Comparison of ENCODE assay signal across 31 cellular contexts in the genomic region with DNA sequence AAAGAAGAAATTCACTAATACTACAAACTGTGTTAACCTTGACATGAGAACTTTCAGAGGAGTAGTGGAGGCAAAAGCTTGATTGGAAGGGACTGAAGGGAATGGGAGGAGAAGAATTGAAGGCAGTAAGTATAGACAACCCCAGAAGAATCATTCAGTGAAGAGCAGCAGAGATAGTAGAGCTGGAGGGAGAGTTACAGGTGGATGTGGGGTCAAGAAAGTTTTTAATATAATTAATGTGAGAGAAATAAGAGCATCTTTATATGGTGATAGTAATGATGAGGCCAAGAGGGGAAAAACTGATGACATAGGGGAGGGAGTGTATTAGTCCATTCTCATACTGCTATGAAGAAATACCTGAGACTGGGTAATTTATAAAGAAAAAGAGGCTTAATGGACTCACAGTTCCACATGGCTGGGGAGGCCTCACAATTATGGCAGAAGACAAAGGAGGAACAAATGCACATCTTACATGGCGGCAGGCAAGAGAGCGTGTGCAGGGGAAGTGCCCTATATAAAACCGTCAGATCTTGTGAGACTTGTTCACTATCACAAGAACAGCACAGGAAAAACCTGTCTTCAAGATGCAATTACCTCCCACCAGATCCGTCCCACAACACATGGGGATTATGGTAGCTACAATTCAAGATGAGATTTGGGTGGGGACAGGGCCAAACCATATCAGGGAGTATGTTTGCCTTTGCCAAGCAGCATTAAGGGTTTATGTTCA.
"Had no signal": no experiment of that assay in that cellular context is flagged by ENCODE, and none has a peak within 500 bp of the region (broad histone marks: within the 10 kb centered on the region; RNA-seq: fewer than 3 reads in every experiment).

No MANE protein-coding gene starts in this region.

- H3K4me1 ChIP-seq: breast epithelium, gastrocnemius medialis, left ventricle myocardium inferior, prostate gland had no signal

- DNase-seq: activated CD4-positive, alpha-beta memory T cell treated with anti-CD3 and anti-CD28 coated beads, Interleukin-2, amount 10 ng/mL, durations not matched to agents 7 days and 5 days; activated CD4-positive, alpha-beta T cell treated with anti-CD3 and anti-CD28 coated beads for 1 hour; activated CD4-positive, alpha-beta T cell treated with anti-CD3 and anti-CD28 coated beads, Interleukin-2, amount 10 ng/mL, durations not matched to agents 7 days and 5 days; activated CD8-positive, alpha-beta memory T cell treated with anti-CD3 and anti-CD28 coated beads, Interleukin-2, amount 50 U/mL, for 48 hours; activated naive CD4-positive, alpha-beta T cell treated with Interleukin-2 at 50 U/mL for 16 hours; activated T-cell treated with anti-CD3 and anti-CD28 coated beads, Interleukin-2, amount 50 U/mL, for 24 hours; amygdala; central memory CD4-positive, alpha-beta T cell; dermis blood vessel endothelial cell; effector CD4-positive, alpha-beta T cell; esophagus squamous epithelium; gastrocnemius medialis; glutamatergic neuron; left ventricle myocardium inferior; ovary; retina; stimulated activated CD4-positive, alpha-beta T cell treated with anti-CD3 and anti-CD28 coated beads, Interleukin-12 subunit alpha, Interleukin-12 subunit beta, amount 100 ng/mL, for 4 hours; stimulated activated CD4-positive, alpha-beta T cell treated with anti-CD3 and anti-CD28 coated beads, Interleukin-4, amount 100 ng/mL, for 24 hours; T-helper 2 cell; trophoblast cell had no signal

- H3K9me3 ChIP-seq: breast epithelium, esophagus squamous epithelium, gastrocnemius medialis, left ventricle myocardium inferior, ovary, prostate gland, thoracic aorta had no signal

- H3K4me1 Mint-ChIP-seq: nephron had no signal

- H3K27me3 Mint-ChIP-seq: activated CD4-positive, alpha-beta T cell treated with anti-CD3 and anti-CD28 coated beads, Interleukin-2, amount 10 ng/mL, durations not matched to agents 7 days and 5 days; activated T-cell treated with anti-CD3 and anti-CD28 coated beads, Interleukin-2, amount 50 U/mL, for 24 hours; stimulated activated naive CD8-positive, alpha-beta T cell treated with anti-CD3 and anti-CD28 coated beads, Interleukin-15, Interleukin-2, amounts not matched to agents 100 ng/mL and 50 ng/mL, for 24 hours had no signal

- ATAC-seq: gastrocnemius medialis; sciatic nerve; stimulated activated effector memory CD8-positive, alpha-beta T cell treated with anti-CD3 and anti-CD28 coated beads, Interleukin-12 subunit alpha, Interleukin-12 subunit beta, amount 100 ng/mL, for 72 hours had no signal

- H3K9me3 Mint-ChIP-seq: nephron had no signal

- H3K27ac ChIP-seq: breast epithelium, esophagus squamous epithelium, gastrocnemius medialis, left ventricle myocardium inferior, ovary, prostate gland had no signal

- FAIRE-seq: islet of Langerhans, urothelium cell line had no signal

- H3K27me3 ChIP-seq: breast epithelium, esophagus squamous epithelium, gastrocnemius medialis, ovary had no signal

- H3K27ac Mint-ChIP-seq: activated CD4-positive, alpha-beta memory T cell treated with anti-CD3 and anti-CD28 coated beads, Interleukin-2, amount 10 ng/mL, durations not matched to agents 7 days and 5 days; activated CD4-positive, alpha-beta T cell treated with anti-CD3 and anti-CD28 coated beads, Interleukin-2, amount 10 ng/mL, durations not matched to agents 7 days and 5 days; nephron; stimulated activated naive CD8-positive, alpha-beta T cell treated with anti-CD3 and anti-CD28 coated beads, Interleukin-15, Interleukin-2, amounts not matched to agents 100 ng/mL and 50 ng/mL, for 24 hours had no signal

- H3K4me3 Mint-ChIP-seq: activated CD4-positive, alpha-beta memory T cell treated with anti-CD3 and anti-CD28 coated beads, Interleukin-2, amount 10 ng/mL, durations not matched to agents 7 days and 5 days; activated CD4-positive, alpha-beta T cell treated with anti-CD3 and anti-CD28 coated beads, Interleukin-2, amount 10 ng/mL, durations not matched to agents 7 days and 5 days; activated T-cell treated with anti-CD3 and anti-CD28 coated beads, Interleukin-2, amount 50 U/mL, for 24 hours; nephron; stimulated activated naive CD8-positive, alpha-beta T cell treated with anti-CD3 and anti-CD28 coated beads, Interleukin-15, Interleukin-2, amounts not matched to agents 100 ng/mL and 50 ng/mL, for 24 hours had no signal

- H3K4me3 ChIP-seq: breast epithelium, esophagus squamous epithelium, gastrocnemius medialis, left ventricle myocardium inferior, lung, ovary, prostate gland, skin epidermis, thoracic aorta had no signal

- H3K36me3 ChIP-seq: breast epithelium, esophagus squamous epithelium, gastrocnemius medialis, left ventricle myocardium inferior, ovary, prostate gland, thoracic aorta had no signal
